In genomic region chr2:70633508-70633907, GRCh38 we compare ENCODE assay signal across 33 cellular contexts.
"Had no signal": no experiment of that assay in that cellular context is flagged by ENCODE, and none has a peak within 500 bp of the region (broad histone marks: within the 10 kb centered on the region; RNA-seq: fewer than 3 reads in every experiment).

No MANE protein-coding gene starts in this region.

- H3K9me3 ChIP-seq: MG63 had no signal

- H3K4me3 ChIP-seq: MG63 had no signal

- DNase-seq: Karpas-422, Kasumi-1, MG63, MM.1S, MV-4-11, NCI-H1048, NCI-H1092, NCI-H1092 treated with DMSO at 0.1 percent for 48 hours, NCI-H1105, NCI-H1105 treated with DMSO at 0.1 percent for 48 hours, NCI-H1417, NCI-H1417 treated with DMSO at 0.1 percent for 48 hours, NCI-H1436, NCI-H1436 treated with DMSO at 0.1 percent for 48 hours, NCI-H146, NCI-H1694, NCI-H1694 treated with DMSO at 0.1 percent for 48 hours, NCI-H187, NCI-H187 treated with DMSO at 0.1 percent for 48 hours, NCI-H1930, NCI-H2029, NCI-H2081, NCI-H2081 treated with DMSO at 0.1 percent for 48 hours, NCI-H2171, NCI-H2171 treated with DMSO at 0.1 percent for 48 hours, NCI-H2227 treated with DMSO at 0.1 percent for 48 hours, NCI-H226, NCI-H345, NCI-H446, NCI-H446 treated with DMSO at 0.1 percent for 48 hours, NCI-H510A, NCI-H510A treated with DMSO at 0.1 percent for 48 hours, NCI-H524 had no signal

- H3K36me3 ChIP-seq: MG63 had no signal
